8 cellular contexts compared by ENCODE assay signal in genomic region chrX:24464498-24464835, GRCh38. TPM values are rescaled to one million over a fixed set of nuclear protein-coding genes. Genes with fewer than 3 reads are reported as not detected.
DNase-seq lines count a peak whose midpoint lies in the region; ATAC-seq, FAIRE-seq and TF ChIP-seq lines count a peak whose summit lies in the region.

No MANE protein-coding gene starts in this region.

- no peaks in the 10 kb centered on the region for H3K27me3 ChIP-seq in ACC112 (ENCODE audit: insufficient read depth, low read length)

- TF ChIP-seq POLR2A in GM12892 (IDR thresholded peaks at IDR 0.05; ENCODE audit: low read depth, low read length): no peak

- ATAC-seq in naive B cell (ENCODE audit: low read depth in 2 of 2): no peak
- no peak for ATAC-seq in HG03196 (IDR thresholded peaks at IDR 0.05; ENCODE audit: unreplicated experiment)

- H3K4me3 ChIP-seq in ACC112 (ENCODE audit: low read depth, low read length): peak overlapping the region; percentile 99

- no peaks in the 10 kb centered on the region for H3K27me3 Mint-ChIP-seq in IgD-negative memory B cell
- H3K27me3 Mint-ChIP-seq in chondrocyte (ENCODE audit: low read depth): peaks cover 4% of the 10 kb centered on the region
- peaks cover 0 to 5% (median 3%) of the 10 kb centered on the region in 3 donors for H3K27me3 Mint-ChIP-seq in naive B cell

- DNase-seq in chondrocyte (ENCODE audit: low spot score): no peak
- DNase-seq in naive B cell: no peak
- DNase-seq in GM12892 (ENCODE audit: insufficient read length): no peak
- DNase-seq in middle frontal gyrus (ENCODE audit: extremely low spot score, low spot score): no peak
- no peak for DNase-seq in hippocampal formation (lab: John Stamatoyannopoulos, UW)

- no peaks in the 10 kb centered on the region for H3K36me3 ChIP-seq in ACC112 (ENCODE audit: insufficient read depth, low read length)

- H3K27ac ChIP-seq in ACC112 (ENCODE audit: low read depth, low read length): no peak overlapping the region

- H3K79me2 ChIP-seq in ACC112 (ENCODE audit: control insufficient read depth, insufficient read depth, low read length, unreplicated experiment): peaks cover 14% of the 10 kb centered on the region

- H3K9me3 Mint-ChIP-seq in IgD-negative memory B cell (no peaks in the 10 kb centered on the region), chondrocyte (ENCODE audit: low read depth) (no peaks in the 10 kb centered on the region), naive B cell (peaks cover 0 to 5% (median 0%) of the 10 kb centered on the region in 7 donors)

- H3K4me3 Mint-ChIP-seq in IgD-negative memory B cell: peak overlapping the region; percentile 81 to 94 (median 90)
- peak overlapping the region; percentile 84 for H3K4me3 Mint-ChIP-seq in chondrocyte (ENCODE audit: unreplicated experiment)
- peak overlapping the region; percentile 66 to 95 (median 88) for H3K4me3 Mint-ChIP-seq in naive B cell

- peak overlapping the region; percentile 90 for H2AFZ ChIP-seq in ACC112 (ENCODE audit: low read length, unreplicated experiment)

- peak overlapping the region; percentile 90 to 94 (median 93) for H3K27ac Mint-ChIP-seq in IgD-negative memory B cell
- H3K27ac Mint-ChIP-seq in chondrocyte (ENCODE audit: unreplicated experiment): peak overlapping the region; percentile 84
- peak overlapping the region; percentile 65 to 95 (median 92) for H3K27ac Mint-ChIP-seq in naive B cell

- H3K4me1 Mint-ChIP-seq in IgD-negative memory B cell (peaks cover 18 to 34% (median 30%) of the 10 kb centered on the region in 3 donors), chondrocyte (ENCODE audit: low read depth) (peaks cover 41% of the 10 kb centered on the region), naive B cell (peaks cover 11 to 29% (median 19%) of the 10 kb centered on the region in 3 donors)

- peaks cover 17% of the 10 kb centered on the region for H3K4me1 ChIP-seq in ACC112 (ENCODE audit: control insufficient read depth, insufficient read depth, low read length, unreplicated experiment)

- H3K36me3 Mint-ChIP-seq in IgD-negative memory B cell: no peaks in the 10 kb centered on the region
- no peaks in the 10 kb centered on the region for H3K36me3 Mint-ChIP-seq in chondrocyte (ENCODE audit: low read depth)
- no peaks in the 10 kb centered on the region for H3K36me3 Mint-ChIP-seq in naive B cell

- no peak for FAIRE-seq in GM12892 (lab: Jason Lieb, UNC)

- TF ChIP-seq CTCF in chondrocyte (IDR thresholded peaks at IDR 0.05): no peak

RNA-seq across cellular contexts. Expression of gene PDK3, which starts 0.6 kb away (rescaled TPM):
- polyA plus RNA-seq in IgD-negative memory B cell: 29.3 TPM
- total RNA-seq in chondrocyte: 42.8 to 47.5 TPM (median 44.1 TPM) in 3 replicates
- polyA plus RNA-seq in naive B cell (ENCODE audit: low read depth in 6 of 6): 10 to 100 TPM; 25.9 to 30.8 (median 29.6) TPM
- polyA plus RNA-seq in GM12892 (2012; ENCODE audit: missing spikeins): 23.7 TPM
